17 cellular contexts compared by ENCODE assay signal in the genomic region with DNA sequence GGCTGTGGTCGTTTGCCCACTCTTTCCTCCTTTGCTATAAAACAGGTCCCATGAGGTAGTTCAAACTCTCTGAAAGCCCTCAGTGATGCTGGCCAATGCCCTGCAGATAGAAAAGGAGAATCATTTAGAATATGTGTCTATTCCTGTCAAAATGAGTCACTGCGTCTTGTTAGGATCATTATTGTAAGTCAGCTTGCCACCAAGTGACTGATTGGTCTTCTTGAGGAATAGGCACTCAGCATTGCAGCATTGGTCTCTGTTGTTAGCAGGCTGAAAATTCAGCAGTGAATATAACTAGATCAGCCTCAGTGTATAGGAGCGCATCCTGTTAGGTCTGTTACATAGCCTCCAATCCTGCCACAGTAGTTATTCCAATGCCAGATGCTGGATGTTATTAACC. TPM values are rescaled to one million over a fixed set of nuclear protein-coding genes. Genes with fewer than 3 reads are reported as not detected.
DNase-seq lines count a peak whose midpoint lies in the region; ATAC-seq, FAIRE-seq and TF ChIP-seq lines count a peak whose summit lies in the region.
"Had no signal": no experiment of that assay in that cellular context is flagged by ENCODE, and none has a peak within 500 bp of the region (broad histone marks: within the 10 kb centered on the region; RNA-seq: fewer than 3 reads in every experiment).

No MANE protein-coding gene starts in this region.

- H3K9me3 ChIP-seq in keratinocyte (ENCODE audit: control insufficient read depth, low read depth, low read length): no peaks in the 10 kb centered on the region

- ATAC-seq in natural killer cell treated with Interleukin-12 subunit alpha and Interleukin-12 subunit beta and Interleukin-15 and Interleukin-18, amount 100 ng/mL, for 72 hours: no peak

- H3K9me1 ChIP-seq in keratinocyte (ENCODE audit: control insufficient read depth, extremely low read depth, insufficient read depth, low read length): no peaks in the 10 kb centered on the region

- H3K36me3 ChIP-seq in bronchial epithelial cell (ENCODE audit: control insufficient read depth, insufficient read depth, low read length) (no peaks in the 10 kb centered on the region), keratinocyte (ENCODE audit: control insufficient read depth in 2 of 2, extremely low read depth in 1 of 2, insufficient read depth in 2 of 2, low read length in 2 of 2) (peaks cover 0 to 6% of the 10 kb centered on the region in 2 experiments)

- peaks cover 0 to 6% of the 10 kb centered on the region in 2 donors for H3K4me1 Mint-ChIP-seq in natural killer cell treated with Interleukin-12 subunit alpha and Interleukin-12 subunit beta and Interleukin-15 and Interleukin-18, amount 100 ng/mL, for 72 hours (ENCODE audit: low read depth in 2 of 2)
- H3K4me1 Mint-ChIP-seq: CD4-positive, alpha-beta memory T cell had no signal

- peak; percentile 48 for DNase-seq in bronchial epithelial cell (ENCODE audit: low read depth)
- DNase-seq in epithelial cell of esophagus (ENCODE audit: low read depth): peak; percentile 62
- DNase-seq in keratinocyte (ENCODE audit: low read depth, low spot score): no peak
- no peak for DNase-seq in natural killer cell treated with Interleukin-12 subunit alpha and Interleukin-12 subunit beta and Interleukin-15 and Interleukin-18, amount 100 ng/mL, for 72 hours (ENCODE audit: low spot score)
- DNase-seq in activated T-cell treated with anti-CD3 and anti-CD28 coated beads for 4 hours: no peak
- DNase-seq in DMS79 treated with DMSO at 0.1 percent for 48 hours (lab: John Stamatoyannopoulos, UW): no peak
- DNase-seq: C1 segment of cervical spinal cord; Calu3; CD4-positive, alpha-beta memory T cell; COR-L47; DND-41; GM23248; H7; HCEC 1CT had no signal

- TF ChIP-seq CTCF in bronchial epithelial cell (IDR thresholded peaks at IDR 0.05; ENCODE audit: insufficient read depth, low read length, severe bottlenecking) (no peak), epithelial cell of esophagus (IDR thresholded peaks at IDR 0.05; ENCODE audit: insufficient read depth, low read depth, low read length, missing control alignments) (no peak), keratinocyte (optimal IDR thresholded peaks at IDR 0.05 in 1 of 3, IDR thresholded peaks at IDR 0.05 in 1 of 3, conservative IDR thresholded peaks at IDR 0.05 in 1 of 3; ENCODE audit: extremely low read depth in 1 of 3, insufficient read depth in 2 of 3, low read length in 3 of 3) (no peak)

- no peak overlapping the region for H3K27ac Mint-ChIP-seq in natural killer cell treated with Interleukin-12 subunit alpha and Interleukin-12 subunit beta and Interleukin-15 and Interleukin-18, amount 100 ng/mL, for 72 hours

- H3K79me2 ChIP-seq in keratinocyte (ENCODE audit: control insufficient read depth, insufficient read depth, low read length): peaks cover 8% of the 10 kb centered on the region

- no peak overlapping the region for H3K27ac ChIP-seq in keratinocyte (ENCODE audit: control insufficient read depth, insufficient read depth, low read length)
- H3K27ac ChIP-seq: GM23248 had no signal

- no peak overlapping the region for H3K4me2 ChIP-seq in keratinocyte (ENCODE audit: control insufficient read depth, extremely low read depth, insufficient read depth, low read depth, low read length)

- dilution Hi-C loops in keratinocyte (cut with MboI; ENCODE audit: extremely low pct_ligation_motif_present, low sequenced_read_pairs): no loop called here

- no peaks in the 10 kb centered on the region for H3K9me3 Mint-ChIP-seq in natural killer cell treated with Interleukin-12 subunit alpha and Interleukin-12 subunit beta and Interleukin-15 and Interleukin-18, amount 100 ng/mL, for 72 hours

- H2AFZ ChIP-seq in keratinocyte (ENCODE audit: control insufficient read depth, low read length): no peak overlapping the region
- H2AFZ ChIP-seq: GM23248 had no signal

- no peaks in the 10 kb centered on the region for H3K27me3 ChIP-seq in bronchial epithelial cell (ENCODE audit: control insufficient read depth, insufficient read depth, low read length)
- no peaks in the 10 kb centered on the region for H3K27me3 ChIP-seq in keratinocyte (ENCODE audit: control insufficient read depth, extremely low read depth, insufficient read depth, low read length)

- no peaks in the 10 kb centered on the region for H4K20me1 ChIP-seq in keratinocyte (ENCODE audit: control insufficient read depth, extremely low read depth, insufficient read depth, low read length)

- peaks cover 15% of the 10 kb centered on the region for H3K36me3 Mint-ChIP-seq in natural killer cell treated with Interleukin-12 subunit alpha and Interleukin-12 subunit beta and Interleukin-15 and Interleukin-18, amount 100 ng/mL, for 72 hours

- H3K9ac ChIP-seq in keratinocyte (ENCODE audit: control insufficient read depth, extremely low read depth, insufficient read depth, low read length): no peak overlapping the region
- H3K9ac ChIP-seq: GM23248 had no signal

- H3K4me1 ChIP-seq in keratinocyte (ENCODE audit: control insufficient read depth, extremely low read depth, insufficient read depth, low read length): peaks cover 31% of the 10 kb centered on the region

- FAIRE-seq in bronchial epithelial cell (lab: Jason Lieb, UNC) (no peak), keratinocyte (lab: Jason Lieb, UNC) (peak; percentile 67)
- FAIRE-seq: G401.6, GM12892, H1 had no signal

- H3K4me3 Mint-ChIP-seq in natural killer cell treated with Interleukin-12 subunit alpha and Interleukin-12 subunit beta and Interleukin-15 and Interleukin-18, amount 100 ng/mL, for 72 hours: no peak overlapping the region
- H3K4me3 Mint-ChIP-seq: CD4-positive, alpha-beta memory T cell had no signal

- no peaks in the 10 kb centered on the region for H3K27me3 Mint-ChIP-seq in natural killer cell treated with Interleukin-12 subunit alpha and Interleukin-12 subunit beta and Interleukin-15 and Interleukin-18, amount 100 ng/mL, for 72 hours
- H3K27me3 Mint-ChIP-seq: CD4-positive, alpha-beta memory T cell had no signal

- H3K4me3 ChIP-seq in bronchial epithelial cell (ENCODE audit: low read depth, low read length) (no peak overlapping the region), epithelial cell of esophagus (ENCODE audit: low read length) (no peak overlapping the region), keratinocyte (ENCODE audit: control insufficient read depth in 2 of 3, extremely low read depth in 1 of 3, insufficient read depth in 2 of 3, low read depth in 1 of 3, low read length in 3 of 3) (no peak overlapping the region)
- H3K4me3 ChIP-seq: GM23248 had no signal

RNA-seq across cellular contexts. Expression of gene PRKRA, which starts 28.9 kb away (rescaled TPM):
- total RNA-seq in bronchial epithelial cell: 42.6 and 45.5 TPM in 2 replicates
- polyA plus RNA-seq in keratinocyte: 27.2 to 38.4 TPM (median 31.0 TPM) in 3 replicates
- polyA plus RNA-seq in keratinocyte (2011; ENCODE audit: low read depth): 28.2 TPM
- 26.5 and 49.5 TPM in 2 replicates for polyA plus RNA-seq in keratinocyte (2011; cell fraction: cytosol; rRNA removed)
- 21.1 and 23.4 TPM in 2 replicates for polyA plus RNA-seq in keratinocyte (2011; cell fraction: nucleus; rRNA removed)
- polyA plus RNA-seq in keratinocyte (2012; ENCODE audit: low replicate concordance): 25.1 and 45.3 TPM in 2 replicates
- 4.4 to 27.8 TPM (median 11.7 TPM) in 3 replicates for polyA minus RNA-seq in keratinocyte
- 26.5 TPM for polyA minus RNA-seq in keratinocyte (2011; cell fraction: cytosol; rRNA and poly(A)+ RNA removed)
- 14.9 and 19.7 TPM in 2 replicates for polyA minus RNA-seq in keratinocyte (2011; cell fraction: nucleus; rRNA and poly(A)+ RNA removed)
- total RNA-seq in natural killer cell treated with Interleukin-12 subunit alpha and Interleukin-12 subunit beta and Interleukin-15 and Interleukin-18, amount 100 ng/mL, for 72 hours: 10 to 100 TPM; 24.7 to 44.1 TPM

RNA-seq across cellular contexts. Expression of gene PJVK, which starts 29.1 kb away (rescaled TPM):
- total RNA-seq in bronchial epithelial cell: 1.2 and 2.4 TPM in 2 replicates
- polyA plus RNA-seq in keratinocyte: 1.0 to 4.1 TPM (median 3.5 TPM) in 3 replicates
- polyA plus RNA-seq in keratinocyte (2011; ENCODE audit: low read depth): 0.90 TPM
- polyA plus RNA-seq in keratinocyte (2011; cell fraction: cytosol; rRNA removed): 0.65 and 0.85 TPM in 2 replicates
- polyA plus RNA-seq in keratinocyte (2011; cell fraction: nucleus; rRNA removed): 9.1 and 12.9 TPM in 2 replicates
- polyA plus RNA-seq in keratinocyte (2012; ENCODE audit: low replicate concordance): 1.1 and 2.1 TPM in 2 replicates
- polyA minus RNA-seq in keratinocyte: 0.53 to 2.5 TPM in 2 of 3 replicates, not detected in the other
- polyA minus RNA-seq in keratinocyte (2011; cell fraction: cytosol; rRNA and poly(A)+ RNA removed): 1.5 TPM
- 1.2 and 1.6 TPM in 2 replicates for polyA minus RNA-seq in keratinocyte (2011; cell fraction: nucleus; rRNA and poly(A)+ RNA removed)
- 1 to 10 TPM; 1.5 to 2.8 TPM for total RNA-seq in natural killer cell treated with Interleukin-12 subunit alpha and Interleukin-12 subunit beta and Interleukin-15 and Interleukin-18, amount 100 ng/mL, for 72 hours

RNA-seq across cellular contexts. Expression of gene FKBP7, which starts 56.3 kb away (rescaled TPM):
- total RNA-seq in bronchial epithelial cell: 0.64 and 1.3 TPM in 2 replicates
- polyA plus RNA-seq in keratinocyte: 1.2 to 2.4 TPM (median 1.9 TPM) in 3 replicates
- 0.99 TPM for polyA plus RNA-seq in keratinocyte (2011; ENCODE audit: low read depth)
- polyA plus RNA-seq in keratinocyte (2011; cell fraction: cytosol; rRNA removed): 0.85 and 0.95 TPM in 2 replicates
- polyA plus RNA-seq in keratinocyte (2011; cell fraction: nucleus; rRNA removed): 0.67 and 1.2 TPM in 2 replicates
- polyA plus RNA-seq in keratinocyte (2012; ENCODE audit: low replicate concordance): 0.86 and 1.5 TPM in 2 replicates
- 0.23 to 1.1 TPM in 2 of 3 replicates, not detected in the other for polyA minus RNA-seq in keratinocyte
- polyA minus RNA-seq in keratinocyte (2011; cell fraction: cytosol; rRNA and poly(A)+ RNA removed): not detected
- 0.42 and 1.2 TPM in 2 replicates for polyA minus RNA-seq in keratinocyte (2011; cell fraction: nucleus; rRNA and poly(A)+ RNA removed)
- 1 to 10 TPM; 2.1 TPM for total RNA-seq in natural killer cell treated with Interleukin-12 subunit alpha and Interleukin-12 subunit beta and Interleukin-15 and Interleukin-18, amount 100 ng/mL, for 72 hours

RNA-seq across cellular contexts. Expression of gene PLEKHA3, which starts 58.2 kb away (rescaled TPM):
- 4.7 and 5.5 TPM in 2 replicates for total RNA-seq in bronchial epithelial cell
- polyA plus RNA-seq in keratinocyte: 8.9 to 15.8 TPM (median 15.6 TPM) in 3 replicates
- polyA plus RNA-seq in keratinocyte (2011; ENCODE audit: low read depth): 20.4 TPM
- 9.9 and 18.0 TPM in 2 replicates for polyA plus RNA-seq in keratinocyte (2011; cell fraction: cytosol; rRNA removed)
- 5.5 and 6.4 TPM in 2 replicates for polyA plus RNA-seq in keratinocyte (2011; cell fraction: nucleus; rRNA removed)
- polyA plus RNA-seq in keratinocyte (2012; ENCODE audit: low replicate concordance): 6.2 and 6.5 TPM in 2 replicates
- 1.8 to 4.6 TPM (median 2.2 TPM) in 3 replicates for polyA minus RNA-seq in keratinocyte
- 2.5 TPM for polyA minus RNA-seq in keratinocyte (2011; cell fraction: cytosol; rRNA and poly(A)+ RNA removed)
- polyA minus RNA-seq in keratinocyte (2011; cell fraction: nucleus; rRNA and poly(A)+ RNA removed): 3.2 and 5.0 TPM in 2 replicates
- 10 to 100 TPM; 36.7 to 41.2 TPM for total RNA-seq in natural killer cell treated with Interleukin-12 subunit alpha and Interleukin-12 subunit beta and Interleukin-15 and Interleukin-18, amount 100 ng/mL, for 72 hours

Comparison
In these comparisons a context has a peak if more than half of its experiments do, and no peak if none do; other contexts are left out.
1. DNase-seq: peak in bronchial epithelial cell (single experiment) and epithelial cell of esophagus (single experiment); none in keratinocyte (single experiment), natural killer cell treated with Interleukin-12 subunit alpha and Interleukin-12 subunit beta and Interleukin-15 and Interleukin-18, amount 100 ng/mL, for 72 hours (single experiment), activated T-cell treated with anti-CD3 and anti-CD28 coated beads for 4 hours (single experiment) and DMS79 treated with DMSO at 0.1 percent for 48 hours (single experiment).